In genomic region chr2:221836091-221836490, GRCh38 we compare ENCODE assay signal across 1 cellular context.
TF ChIP-seq lines count a peak whose summit lies in the region.

No MANE protein-coding gene starts in this region.

TF ChIP-seq in HCT116, 20 proteins besides CTCF, POLR2A, EP300 and RAD21 (continued from another document):
- no peak for TF ChIP-seq YY1 (IDR thresholded peaks at IDR 0.05; ENCODE audit: extremely low read depth, insufficient replicate concordance, low read depth, low read length)
